Comparison of ENCODE assay signal across 8 cellular contexts in genomic region chr11:118435893-118436624, GRCh38. TPM values are rescaled to one million over a fixed set of nuclear protein-coding genes. Genes with fewer than 3 reads are reported as not detected.
DNase-seq lines count a peak whose midpoint lies in the region; ATAC-seq and TF ChIP-seq lines count a peak whose summit lies in the region.

TSS of gene KMT2A (plus strand) at chr11:118436492. CDS start at chr11:118436513, 21 bp downstream.

- H3K27me3 Mint-ChIP-seq in chondrocyte (ENCODE audit: low read depth), result no peaks in the 10 kb centered on the region

- ATAC-seq in HG03439 (IDR thresholded peaks at IDR 0.05; ENCODE audit: unreplicated experiment), result peak; percentile 57

- H3K4me3 ChIP-seq in AG10803 (ENCODE audit: low read length), result peak within 1 kb of the TSS; percentile 80

- H3K4me3 Mint-ChIP-seq in chondrocyte (ENCODE audit: unreplicated experiment), result peak within 1 kb of the TSS; percentile 93

- TF ChIP-seq CTCF in AG10803 (conservative IDR thresholded peaks at IDR 0.05; ENCODE audit: low read length), result no peak
- TF ChIP-seq CTCF in chondrocyte (IDR thresholded peaks at IDR 0.05), result no peak

- peaks cover 50% of the 10 kb centered on the region for H3K4me1 Mint-ChIP-seq in chondrocyte (ENCODE audit: low read depth)

- TF ChIP-seq POLR2A in GM19193 (IDR thresholded peaks at IDR 0.05; ENCODE audit: extremely low read depth, insufficient read depth, insufficient read length), result peak; percentile 56

- H3K36me3 Mint-ChIP-seq in chondrocyte (ENCODE audit: low read depth), result no peaks in the 10 kb centered on the region

- H3K9me3 Mint-ChIP-seq in chondrocyte (ENCODE audit: low read depth), result no peaks in the 10 kb centered on the region

- DNase-seq in AG10803 (ENCODE audit: low read depth), result peak; percentile 99
- peak; percentile 97 for DNase-seq in NCI-H510A treated with DMSO at 0.1 percent for 48 hours (lab: John Stamatoyannopoulos, UW)
- DNase-seq in activated CD4-positive, alpha-beta T cell treated with anti-CD3 and anti-CD28 coated beads for 24 hours (ENCODE audit: low read depth in 2 of 2), result peak; percentile 93 to 94
- peak; percentile 99 for DNase-seq in chondrocyte (ENCODE audit: low spot score)
- peak; percentile 93 for DNase-seq in kidney glomerular epithelial cell (lab: John Stamatoyannopoulos, UW)
- DNase-seq in stimulated activated CD4-positive, alpha-beta T cell treated with anti-CD3 and anti-CD28 coated beads, Interleukin-15, amount 100 ng/mL, for 48 hours (ENCODE audit: low read depth in 2 of 2), result peak; percentile 85 to 88

- peak within 1 kb of the TSS; percentile 94 for H3K27ac Mint-ChIP-seq in chondrocyte (ENCODE audit: unreplicated experiment)

RNA-seq across cellular contexts. Expression of gene KMT2A, which starts in this region (rescaled TPM):
- 40.3 to 57.6 TPM (median 42.9 TPM) in 3 replicates for total RNA-seq in chondrocyte

Comparison
In these comparisons a context has a peak if more than half of its experiments do, and no peak if none do; other contexts are left out.
1. Peak in every context shown above with its lines: DNase-seq, ATAC-seq and H3K4me3 ChIP-seq.